In genomic region chr2:225013432-225014048, GRCh38 we compare ENCODE assay signal across 13 cellular contexts. TPM values are rescaled to one million over a fixed set of nuclear protein-coding genes. Genes with fewer than 3 reads are reported as not detected.
DNase-seq lines count a peak whose midpoint lies in the region; ATAC-seq, FAIRE-seq and TF ChIP-seq lines count a peak whose summit lies in the region.
"Had no signal": no experiment of that assay in that cellular context is flagged by ENCODE, and none has a peak within 500 bp of the region (broad histone marks: within the 10 kb centered on the region; RNA-seq: fewer than 3 reads in every experiment).

No MANE protein-coding gene starts in this region.

- no peaks in the 10 kb centered on the region for H3K36me3 ChIP-seq in CD4-positive, alpha-beta memory T cell (ENCODE audit: insufficient read depth, low read length)
- H3K36me3 ChIP-seq: right atrium auricular region had no signal

- H3K4me3 ChIP-seq in CD4-positive, alpha-beta memory T cell (ENCODE audit: low read length in 2 of 2) = no peak overlapping the region
- H3K4me3 ChIP-seq: right atrium auricular region had no signal

- H3K27ac Mint-ChIP-seq in CD4-positive, alpha-beta memory T cell = peak overlapping the region; percentile 32 to 86 (median 43)
- H3K27ac Mint-ChIP-seq in activated naive CD8-positive, alpha-beta T cell treated with anti-CD3 and anti-CD28 coated beads for 36 hours = peak overlapping the region; percentile 83
- H3K27ac Mint-ChIP-seq in natural killer cell = peak overlapping the region; percentile 70 to 74

- FAIRE-seq in H54 (lab: Jason Lieb, UNC) = peak; percentile 90

- no peak for DNase-seq in CD4-positive, alpha-beta memory T cell
- DNase-seq in H54 (ENCODE audit: insufficient read length, low spot score) = no peak
- DNase-seq in activated naive CD8-positive, alpha-beta T cell treated with anti-CD3 and anti-CD28 coated beads for 36 hours = no peak
- DNase-seq in natural killer cell = no peak
- DNase-seq in NCI-H526 treated with DMSO at 0.1 percent for 48 hours (lab: John Stamatoyannopoulos, UW) = no peak
- DNase-seq in substantia nigra (lab: John Stamatoyannopoulos, UW) = no peak
- DNase-seq: activated CD4-positive, alpha-beta T cell treated with anti-CD3 and anti-CD28 coated beads for 4 hours; foreskin fibroblast; NCI-H2029 treated with DMSO at 0.1 percent for 48 hours; stimulated activated CD4-positive, alpha-beta T cell treated with anti-CD3 and anti-CD28 coated beads, Interleukin-4, amount 100 ng/mL, for 24 hours had no signal

- H3K4me1 Mint-ChIP-seq in CD4-positive, alpha-beta memory T cell = peaks cover 51 to 88% (median 70%) of the 10 kb centered on the region in 4 donors
- peaks cover 75% of the 10 kb centered on the region for H3K4me1 Mint-ChIP-seq in activated naive CD8-positive, alpha-beta T cell treated with anti-CD3 and anti-CD28 coated beads for 36 hours
- H3K4me1 Mint-ChIP-seq in natural killer cell = peaks cover 57 to 60% of the 10 kb centered on the region in 2 donors

- no peaks in the 10 kb centered on the region for H3K27me3 ChIP-seq in CD4-positive, alpha-beta memory T cell (ENCODE audit: insufficient read depth, low read length)
- H3K27me3 ChIP-seq: right atrium auricular region had no signal

- ATAC-seq in natural killer cell (peak in 2 of 3 donors; percentile 18 to 42), HG02763 (IDR thresholded peaks at IDR 0.05; ENCODE audit: unreplicated experiment) (no peak)

- no peak for TF ChIP-seq CTCF in natural killer cell (IDR thresholded peaks at IDR 0.05)

- peak overlapping the region in 4 of 8 donors; percentile 0 to 58 (median 26) for H3K4me3 Mint-ChIP-seq in CD4-positive, alpha-beta memory T cell
- H3K4me3 Mint-ChIP-seq in activated naive CD8-positive, alpha-beta T cell treated with anti-CD3 and anti-CD28 coated beads for 36 hours = peak overlapping the region; percentile 22
- no peak overlapping the region for H3K4me3 Mint-ChIP-seq in natural killer cell

- H3K4me1 ChIP-seq in CD4-positive, alpha-beta memory T cell (ENCODE audit: insufficient read depth, low read length) = peaks cover 79% of the 10 kb centered on the region
- H3K4me1 ChIP-seq: right atrium auricular region had no signal

- H3K27me3 Mint-ChIP-seq in CD4-positive, alpha-beta memory T cell = no peaks in the 10 kb centered on the region
- H3K27me3 Mint-ChIP-seq in activated naive CD8-positive, alpha-beta T cell treated with anti-CD3 and anti-CD28 coated beads for 36 hours = no peaks in the 10 kb centered on the region
- no peaks in the 10 kb centered on the region for H3K27me3 Mint-ChIP-seq in natural killer cell (ENCODE audit: low read depth in 2 of 2)

- no peaks in the 10 kb centered on the region for H3K9me3 Mint-ChIP-seq in CD4-positive, alpha-beta memory T cell
- peaks cover 2% of the 10 kb centered on the region for H3K9me3 Mint-ChIP-seq in activated naive CD8-positive, alpha-beta T cell treated with anti-CD3 and anti-CD28 coated beads for 36 hours
- H3K9me3 Mint-ChIP-seq in natural killer cell = no peaks in the 10 kb centered on the region

- no peaks in the 10 kb centered on the region for H3K9me3 ChIP-seq in CD4-positive, alpha-beta memory T cell (ENCODE audit: control insufficient read depth in 1 of 2, low read length in 2 of 2)
- H3K9me3 ChIP-seq: right atrium auricular region had no signal

- intact Hi-C loops in CD4-positive, alpha-beta memory T cell (cut with micrococcal nuclease) = no loop called here
- intact Hi-C loops in natural killer cell (cut with micrococcal nuclease) = no loop called here

- no peak for TF ChIP-seq POLR2A in H54 (IDR thresholded peaks at IDR 0.05; ENCODE audit: low read depth, low read length)

- CTCF ChIA-PET in CD4-positive, alpha-beta memory T cell (lab: Charles Lee; ENCODE audit: partially characterized antibody) = interaction anchor here (1.5 to 4.4 kb wide), 3 partner anchors 11 to 29 kb away, joined by 3 to 33 read pairs (median 5); partner anchors contain the start of gene DOCK10

- H3K36me3 Mint-ChIP-seq in CD4-positive, alpha-beta memory T cell = peaks cover 0 to 10% of the 10 kb centered on the region in 2 donors
- peaks cover 28% of the 10 kb centered on the region for H3K36me3 Mint-ChIP-seq in activated naive CD8-positive, alpha-beta T cell treated with anti-CD3 and anti-CD28 coated beads for 36 hours
- H3K36me3 Mint-ChIP-seq in natural killer cell = no peaks in the 10 kb centered on the region

- POLR2A ChIA-PET in CD4-positive, alpha-beta memory T cell (lab: Charles Lee; ENCODE audit: partially characterized antibody) = interaction anchor here (1.2 to 1.5 kb wide), 2 partner anchors 12 to 16 kb away, joined by 3 to 5 read pairs; no protein-coding TSS in a partner anchor

- no peak overlapping the region for H3K27ac ChIP-seq in CD4-positive, alpha-beta memory T cell (ENCODE audit: low read depth, low read length)
- H3K27ac ChIP-seq in substantia nigra (ENCODE audit: low read depth, low read length, poor library complexity, severe bottlenecking) = no peak overlapping the region
- H3K27ac ChIP-seq: C4-2B, right atrium auricular region had no signal

RNA-seq across cellular contexts. Expression of gene DOCK10, which starts 28.7 kb away (rescaled TPM):
- 100 to 1,000 TPM; 180 to 186 TPM for total RNA-seq in CD4-positive, alpha-beta memory T cell
- 10 to 100 TPM; 26.0 to 69.9 TPM for polyA plus RNA-seq in CD4-positive, alpha-beta memory T cell
- total RNA-seq in activated naive CD8-positive, alpha-beta T cell treated with anti-CD3 and anti-CD28 coated beads for 36 hours = 100 to 1,000 TPM; 154 to 159 TPM
- total RNA-seq in natural killer cell = 100 to 1,000 TPM; 181 to 213 (median 182) TPM
